In genomic region chr1:116786049-116786448, GRCh38 we compare ENCODE assay signal across 31 cellular contexts. TPM values are rescaled to one million over a fixed set of nuclear protein-coding genes. Genes with fewer than 3 reads are reported as not detected.
DNase-seq lines count a peak whose midpoint lies in the region; ATAC-seq, FAIRE-seq and TF ChIP-seq lines count a peak whose summit lies in the region.
"Had no signal": no experiment of that assay in that cellular context is flagged by ENCODE, and none has a peak within 500 bp of the region (broad histone marks: within the 10 kb centered on the region; RNA-seq: fewer than 3 reads in every experiment).

No MANE protein-coding gene starts in this region.

- no TSS peak for BruUV-seq in K562 (replicated peaks; lab: Mats Ljungman, UMichigan)

- POLR2A ChIA-PET in K562 (lab: Yijun Ruan, JAX): interaction anchor here (1.1 to 1.5 kb wide), 3 partner anchors 8 to 14 kb away, joined by 4 to 5 read pairs (median 4); no protein-coding TSS in a partner anchor

- no peaks in the 10 kb centered on the region for H3K79me2 ChIP-seq in K562 (ENCODE audit: control insufficient read depth, insufficient read depth, low read length)

- no peaks in the 10 kb centered on the region for H3K9me1 ChIP-seq in K562 (ENCODE audit: control insufficient read depth, insufficient read depth, low read length)

- no peaks in the 10 kb centered on the region for H3K9me3 ChIP-seq in K562 (replicated peaks; ENCODE audit: control insufficient read depth, insufficient read depth, low read depth, low read length)
- H3K9me3 ChIP-seq: BE2C had no signal

- no peak for TF ChIP-seq CTCF in K562 (IDR thresholded peaks at IDR 0.05 in 2 of 3, conservative IDR thresholded peaks at IDR 0.05 in 1 of 3; ENCODE audit: insufficient read depth in 2 of 3, low read depth in 1 of 3, low read length in 3 of 3)
- TF ChIP-seq CTCF in natural killer cell (IDR thresholded peaks at IDR 0.05): no peak

- H3K4me3 Mint-ChIP-seq in effector memory CD8-positive, alpha-beta T cell: peak overlapping the region in 1 of 2 donors; percentile 21
- peak overlapping the region; percentile 76 for H3K4me3 Mint-ChIP-seq in natural killer cell
- H3K4me3 Mint-ChIP-seq: CD14-positive monocyte; CD4-positive, alpha-beta memory T cell; CD4-positive, CD25-positive, alpha-beta regulatory T cell had no signal

- H3K36me3 Mint-ChIP-seq in effector memory CD8-positive, alpha-beta T cell (ENCODE audit: insufficient read depth): peaks cover 13% of the 10 kb centered on the region
- H3K36me3 Mint-ChIP-seq in natural killer cell: peaks cover 22% of the 10 kb centered on the region
- H3K36me3 Mint-ChIP-seq: CD14-positive monocyte had no signal

- no peak overlapping the region for H2AFZ ChIP-seq in K562 (ENCODE audit: low read depth, low read length)

- H4K20me1 ChIP-seq in K562 (replicated peaks; ENCODE audit: control insufficient read depth, insufficient read depth, low read length): no peaks in the 10 kb centered on the region
- H4K20me1 ChIP-seq: BLaER1 had no signal

- H3K9me3 Mint-ChIP-seq in effector memory CD8-positive, alpha-beta T cell: peaks cover 5 to 12% of the 10 kb centered on the region in 2 donors
- peaks cover 2 to 8% of the 10 kb centered on the region in 2 donors for H3K9me3 Mint-ChIP-seq in natural killer cell

- H3K9ac ChIP-seq in K562 (ENCODE audit: insufficient read depth in 1 of 2, low read depth in 2 of 2, low read length in 2 of 2): no peak overlapping the region
- H3K9ac ChIP-seq: BLaER1 had no signal

- no peaks in the 10 kb centered on the region for H3K36me3 ChIP-seq in K562 (ENCODE audit: control insufficient read depth, insufficient read depth, low read length)
- H3K36me3 ChIP-seq: BE2C, BLaER1 had no signal

- no peak for TF ChIP-seq EP300 in K562 (IDR thresholded peaks at IDR 0.05; ENCODE audit: low read length)

- H3K4me2 ChIP-seq in K562 (ENCODE audit: insufficient read depth, low read length): no peak overlapping the region

- DNase-seq in K562 (ENCODE audit: extremely low read depth in 1 of 4, low spot score in 3 of 4): no peak
- DNase-seq in effector memory CD8-positive, alpha-beta T cell: no peak
- no peak for DNase-seq in natural killer cell
- no peak for DNase-seq in cardiac septum (ENCODE audit: low spot score)
- DNase-seq: 8988T; ACHN; BE2C; C1 segment of cervical spinal cord; CD4-positive, alpha-beta memory T cell; CD4-positive, CD25-positive, alpha-beta regulatory T cell; CD8-positive, alpha-beta memory T cell; COR-L47; DMS 273 treated with DMSO at 0.1 percent for 48 hours; DMS153; DMS53; DMS79; DND-41; EL; GDM1 had no signal

- TF ChIP-seq POLR2A in K562 (conservative IDR thresholded peaks at IDR 0.05): no peak

- H3K27me3 ChIP-seq in K562 (ENCODE audit: control insufficient read depth in 2 of 2, insufficient read depth in 2 of 2, low read length in 2 of 2): no peaks in the 10 kb centered on the region
- H3K27me3 ChIP-seq: BE2C, BLaER1 had no signal

- peaks cover 36 to 70% of the 10 kb centered on the region in 2 donors for H3K4me1 Mint-ChIP-seq in effector memory CD8-positive, alpha-beta T cell (ENCODE audit: low read depth in 2 of 2)
- H3K4me1 Mint-ChIP-seq in natural killer cell: peaks cover 56 to 79% of the 10 kb centered on the region in 2 donors

- no peak for ATAC-seq in K562
- no peak for ATAC-seq in effector memory CD8-positive, alpha-beta T cell (replicated peaks)
- no peak for ATAC-seq in natural killer cell
- no peak for ATAC-seq in HG02610 (IDR thresholded peaks at IDR 0.05; ENCODE audit: unreplicated experiment)
- no peak for ATAC-seq in GM21786 (IDR thresholded peaks at IDR 0.05; ENCODE audit: unreplicated experiment)

- no peaks in the 10 kb centered on the region for H3K27me3 Mint-ChIP-seq in effector memory CD8-positive, alpha-beta T cell
- H3K27me3 Mint-ChIP-seq in natural killer cell (ENCODE audit: low read depth in 2 of 2): no peaks in the 10 kb centered on the region
- H3K27me3 Mint-ChIP-seq: CD4-positive, alpha-beta memory T cell; CD4-positive, CD25-positive, alpha-beta regulatory T cell; CD8-positive, alpha-beta memory T cell had no signal

- intact Hi-C loops in K562 (cut with micrococcal nuclease) (no loop called here), natural killer cell (cut with micrococcal nuclease) (no loop called here), cardiac septum (cut with DNase I) (no loop called here)

- FAIRE-seq in K562 (lab: Jason Lieb, UNC): no peak
- FAIRE-seq: A204.1, GM12878, GM12892, GM18507 had no signal

- H3K4me3 ChIP-seq in K562: no peak overlapping the region
- H3K4me3 ChIP-seq: BLaER1, GM12878 had no signal

- in situ Hi-C loops in K562 (cut with MboI): no loop called here

- TF ChIP-seq RAD21 in K562 (CRISPR knock-in tag; conservative IDR thresholded peaks at IDR 0.05 in 1 of 2, IDR thresholded peaks at IDR 0.05 in 1 of 2): no peak

- WGBS in K562 (ENCODE audit: insufficient coverage, low coverage, missing lambda C conversion rate): 35% methylated on average over 1 of the region's 1 CpG

- no peaks in the 10 kb centered on the region for H3K4me1 ChIP-seq in K562 (replicated peaks in 1 of 2; ENCODE audit: control insufficient read depth in 2 of 2, insufficient read depth in 2 of 2, low read length in 2 of 2)
- H3K4me1 ChIP-seq: BE2C had no signal

- CTCF ChIA-PET in K562 (lab: Yijun Ruan, JAX; ENCODE audit: low intra/inter-chr PET ratio): no interaction called here

- no peak overlapping the region for H3K27ac ChIP-seq in K562 (ENCODE audit: extremely low read depth, low read depth, low read length)
- H3K27ac ChIP-seq: BLaER1 had no signal

- peak overlapping the region; percentile 21 to 84 for H3K27ac Mint-ChIP-seq in effector memory CD8-positive, alpha-beta T cell
- peak overlapping the region; percentile 86 to 88 for H3K27ac Mint-ChIP-seq in natural killer cell
- H3K27ac Mint-ChIP-seq: CD14-positive monocyte; CD4-positive, CD25-positive, alpha-beta regulatory T cell had no signal

TF ChIP-seq in K562, 482 proteins besides CTCF, POLR2A, EP300 and RAD21:
- TF ChIP-seq IRF1 (CRISPR knock-in tag; IDR thresholded peaks at IDR 0.05; ENCODE audit: borderline replicate concordance): no peak
- 0 out of 3 replicates have a peak, but pooled peaks of 1 of the 2 experiments have one; percentile 52 for TF ChIP-seq CBX3 (IDR thresholded peaks at IDR 0.05; ENCODE audit: borderline replicate concordance in 1 of 2, low read length in 2 of 2)
- peak; percentile 66; the same call in 1 of the 2 replicates for TF ChIP-seq TRIM28 (IDR thresholded peaks at IDR 0.05)
- peak; percentile 55 for TF ChIP-seq ZNF280A (IDR thresholded peaks at IDR 0.05; ENCODE audit: low read depth, partially characterized antibody)
TF ChIP-seq in K562: peak in this region for 3.

RNA-seq across cellular contexts. Expression of gene CD2, which starts 31.8 kb away (rescaled TPM):
- not detected in 2 replicates for total RNA-seq in K562 (2011; cell fraction: chromatin; rRNA removed; ENCODE audit: low replicate concordance)
- not detected in 2 replicates for total RNA-seq in K562 (2011; cell fraction: nucleolus; rRNA removed)
- not detected in 2 replicates for total RNA-seq in K562 (2011; cell fraction: nucleoplasm; rRNA removed)
- total RNA-seq in K562 (2014; rRNA removed): not detected in 2 replicates
- total RNA-seq in K562 (2014; rRNA removed; fragmentation: Illumina TruSeq; extraction: Trizol): not detected in 2 replicates
- total RNA-seq in K562 (2015; rRNA removed; fragmentation: Illumina TruSeq; extraction: Trizol): not detected in 2 replicates
- total RNA-seq in K562 (2021): 0.16 and 0.29 TPM in 2 replicates
- not detected in 2 replicates for polyA plus RNA-seq in K562 (2011; rRNA removed)
- polyA plus RNA-seq in K562 (2011; cell fraction: cytosol; rRNA removed): not detected in 2 replicates
- not detected in 2 replicates for polyA plus RNA-seq in K562 (2011; cell fraction: nucleus; rRNA removed)
- 0.06 TPM in 1 of 2 replicates, not detected in the other for polyA plus RNA-seq in K562 (2012)
- 0.07 TPM in 1 of 2 replicates, not detected in the other for polyA plus RNA-seq in K562 (2014; fragmentation: Illumina TruSeq; extraction: Trizol)
- not detected for polyA plus RNA-seq in K562 (2014; fragmentation: Nextera tagmentation; extraction: Ambion mirVana)
- not detected in 2 replicates for polyA plus RNA-seq in K562 (2014; rRNA removed)
- polyA minus RNA-seq in K562 (2011; rRNA and poly(A)+ RNA removed): not detected in 2 replicates
- polyA minus RNA-seq in K562 (2011; cell fraction: cytosol; rRNA and poly(A)+ RNA removed): not detected in 2 replicates
- polyA minus RNA-seq in K562 (2011; cell fraction: nucleus; rRNA and poly(A)+ RNA removed): not detected in 2 replicates
- 10 to 100 TPM; 30.4 to 93.4 (median 60.8) TPM for total RNA-seq in natural killer cell
- 0.75 TPM for total RNA-seq in cardiac septum
- total RNA-seq: A673, Daoy, G401 had no signal
- polyA plus RNA-seq: AG04450 had no signal

Comparison
In these comparisons a context has a peak if more than half of its experiments do, and no peak if none do; other contexts are left out.
1. RNA of gene CD2, which starts 31.8 kb away (total RNA-seq): 30.4 to 93.4 TPM in natural killer cell; 0.75 TPM in cardiac septum (single experiment) and 0.16 to 0.29 TPM in K562; every median in the first group is over 10 times any median in the second.